2 cellular contexts compared by ENCODE assay signal in genomic region chr21:33954395-33954794, GRCh38.
TF ChIP-seq lines count a peak whose summit lies in the region.

No MANE protein-coding gene starts in this region.

TF ChIP-seq in IMR-90, 13 proteins besides CTCF, POLR2A, EP300 and RAD21:
- TF ChIP-seq CEBPB (IDR thresholded peaks at IDR 0.05; ENCODE audit: low read depth, low read length), result peak; percentile 66
- no peak for TF ChIP-seq BHLHE40 (IDR thresholded peaks at IDR 0.05; ENCODE audit: low read depth, low read length)
- TF ChIP-seq MAZ (IDR thresholded peaks at IDR 0.05; ENCODE audit: borderline replicate concordance, low read depth, low read length), result no peak
- TF ChIP-seq FOS (IDR thresholded peaks at IDR 0.05; ENCODE audit: low read depth, low read length), result no peak

TF ChIP-seq in K562, 482 proteins besides CTCF, POLR2A, EP300 and RAD21:
- TF ChIP-seq CEBPB (tag; IDR thresholded peaks at IDR 0.05) (peak; percentile 83), ZBTB26 (CRISPR knock-in tag; IDR thresholded peaks at IDR 0.05) (no peak), NONO (IDR thresholded peaks at IDR 0.05; ENCODE audit: low read depth in 2 of 2, low read length in 1 of 2) (no peak), CEBPG (CRISPR knock-in tag; IDR thresholded peaks at IDR 0.05) (no peak), CEBPG (tag; conservative IDR thresholded peaks at IDR 0.05 in 1 of 2, IDR thresholded peaks at IDR 0.05 in 1 of 2) (peak; percentile 33 to 40; a peak in 2 of 4 replicates), PYGO2 (tag; IDR thresholded peaks at IDR 0.05) (no peak)
